ENCODE assay signal across 10 cellular contexts in the genomic region with DNA sequence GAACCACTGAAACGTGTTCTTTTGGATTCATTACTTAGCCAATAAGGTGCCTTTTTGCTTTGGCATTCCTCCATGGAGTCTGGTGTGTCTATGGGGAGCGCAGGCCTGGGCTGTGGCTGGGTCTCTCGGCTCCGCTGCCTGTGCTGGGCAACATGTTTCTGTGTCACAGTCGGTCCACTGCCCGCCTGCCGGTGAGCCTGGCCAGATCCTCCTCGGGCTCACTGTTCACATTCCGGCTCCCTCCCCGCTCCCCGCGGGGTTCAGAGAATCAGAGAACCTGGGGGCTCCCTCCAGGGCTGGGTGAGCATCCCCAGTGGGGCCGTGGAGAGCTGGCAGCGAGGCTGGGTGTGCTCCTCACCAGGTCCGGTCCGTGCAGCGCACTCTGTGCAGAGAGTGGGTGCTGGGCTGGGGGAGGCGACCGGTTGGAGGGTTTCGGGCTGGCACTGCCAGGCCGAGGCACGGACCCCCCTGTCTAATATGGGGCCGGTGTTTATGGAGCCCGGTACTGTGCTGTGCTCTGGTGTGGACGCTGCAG.
"Had no signal": no experiment of that assay in that cellular context is flagged by ENCODE, and none has a peak within 500 bp of the region (broad histone marks: within the 10 kb centered on the region; RNA-seq: fewer than 3 reads in every experiment).

No MANE protein-coding gene starts in this region.

- H3K36me3 ChIP-seq: ovary had no signal

- DNase-seq: activated naive CD8-positive, alpha-beta T cell treated with anti-CD3 and anti-CD28 coated beads, Interleukin-2, amount 10 ng/mL, durations not matched to agents 7 days and 5 days; anterior cingulate cortex; esophagus squamous epithelium; foreskin fibroblast; nephron progenitor cell; trophoblast cell had no signal

- ATAC-seq: activated CD4-positive, CD25-positive, alpha-beta regulatory T cell treated with anti-CD3 and anti-CD28 coated beads, Interleukin-2, amount 50 U/mL, for 24 hours had no signal

- H3K27me3 ChIP-seq: esophagus squamous epithelium, ovary had no signal

- H3K9me3 ChIP-seq: esophagus squamous epithelium, ovary had no signal

- H3K9me3 Mint-ChIP-seq: memory B cell had no signal

- H3K4me3 ChIP-seq: esophagus squamous epithelium, ovary had no signal

- H3K27me3 Mint-ChIP-seq: activated naive CD8-positive, alpha-beta T cell treated with anti-CD3 and anti-CD28 coated beads, Interleukin-2, amount 10 ng/mL, durations not matched to agents 7 days and 5 days; memory B cell had no signal

- H3K27ac Mint-ChIP-seq: activated naive CD8-positive, alpha-beta T cell treated with anti-CD3 and anti-CD28 coated beads, Interleukin-2, amount 10 ng/mL, durations not matched to agents 7 days and 5 days; memory B cell; nephron progenitor cell; T-helper 1 cell treated with Interleukin-12 subunit alpha and Interleukin-12 subunit beta and Interleukin-4 antibody, amounts not matched to agents 30 μg/mL and 1 μg/mL, for 36 hours had no signal

- H3K4me3 Mint-ChIP-seq: activated naive CD8-positive, alpha-beta T cell treated with anti-CD3 and anti-CD28 coated beads, Interleukin-2, amount 10 ng/mL, durations not matched to agents 7 days and 5 days; memory B cell; nephron progenitor cell; T-helper 1 cell treated with Interleukin-12 subunit alpha and Interleukin-12 subunit beta and Interleukin-4 antibody, amounts not matched to agents 30 μg/mL and 1 μg/mL, for 36 hours had no signal

- H3K27ac ChIP-seq: esophagus squamous epithelium, ovary had no signal
